Comparison of ENCODE assay signal across 25 cellular contexts in genomic region chr17:6780001-6780400, GRCh38. TPM values are rescaled to one million over a fixed set of nuclear protein-coding genes. Genes with fewer than 3 reads are reported as not detected.
DNase-seq lines count a peak whose midpoint lies in the region; FAIRE-seq and TF ChIP-seq lines count a peak whose summit lies in the region.
"Had no signal": no experiment of that assay in that cellular context is flagged by ENCODE, and none has a peak within 500 bp of the region (broad histone marks: within the 10 kb centered on the region; RNA-seq: fewer than 3 reads in every experiment).

No MANE protein-coding gene starts in this region.

- H3K4ac ChIP-seq in trophoblast cell (ENCODE audit: low read depth, low read length): no peak overlapping the region

- no peak overlapping the region for H2AFZ ChIP-seq in trophoblast cell (ENCODE audit: insufficient read depth, low read length, poor library complexity)

- peak; percentile 77 for FAIRE-seq in bronchial epithelial cell (lab: Jason Lieb, UNC)
- FAIRE-seq: A549, GM12892, H54 had no signal

- H3K4me3 ChIP-seq in bronchial epithelial cell (ENCODE audit: low read depth, low read length) (no peak overlapping the region), trophoblast cell (ENCODE audit: low read depth, low read length) (no peak overlapping the region)
- H3K4me3 ChIP-seq: A549, HAP-1 had no signal

- H2AK5ac ChIP-seq in trophoblast cell (ENCODE audit: low read length): no peak overlapping the region

- WGBS in trophoblast cell (ENCODE audit: extremely low coverage, insufficient coverage, insufficient read length): no CpG with 5 or more reads among the region's 8 CpGs

- no peak overlapping the region for H4K12ac ChIP-seq in trophoblast cell (ENCODE audit: low read depth, low read length)

- H2BK5ac ChIP-seq in trophoblast cell (ENCODE audit: low read depth, low read length, poor library complexity): no peak overlapping the region

- no peak overlapping the region for H2BK120ac ChIP-seq in trophoblast cell (ENCODE audit: insufficient read depth, low read length, poor library complexity)

- no peak overlapping the region for H3K23ac ChIP-seq in trophoblast cell (ENCODE audit: low read length)

- H3K14ac ChIP-seq in trophoblast cell (ENCODE audit: low read length): no peak overlapping the region

- peaks cover 10% of the 10 kb centered on the region for H3K9me3 ChIP-seq in trophoblast cell (ENCODE audit: insufficient read depth, low read depth, low read length)
- H3K9me3 ChIP-seq: HAP-1 had no signal

- DNase-seq in bronchial epithelial cell (ENCODE audit: low read depth) (no peak), islet precursor cell (peak; percentile 80), trophoblast cell (peak; percentile 88 to 91), occipital lobe (lab: John Stamatoyannopoulos, UW) (no peak), amygdala (lab: John Stamatoyannopoulos, UW) (no peak), substantia nigra (lab: John Stamatoyannopoulos, UW) (no peak)
- DNase-seq: 8988T; ACHN; AML-193; C1 segment of cervical spinal cord; Calu3; CD4-positive, alpha-beta memory T cell; COR-L47; DMS53; DMS79 treated with DMSO at 0.1 percent for 48 hours; GF-D8; GOT3; HFFc6 had no signal

- H3K79me1 ChIP-seq in trophoblast cell (ENCODE audit: low read length): no peaks in the 10 kb centered on the region

- H2BK12ac ChIP-seq in trophoblast cell (ENCODE audit: low read length): no peak overlapping the region

- no peak overlapping the region for H4K8ac ChIP-seq in trophoblast cell (ENCODE audit: low read depth, low read length)

- no peaks in the 10 kb centered on the region for H3K36me3 ChIP-seq in bronchial epithelial cell (ENCODE audit: control insufficient read depth, insufficient read depth, low read length)
- H3K36me3 ChIP-seq in trophoblast cell (ENCODE audit: control insufficient read depth in 1 of 2, insufficient read depth in 2 of 2, low read length in 2 of 2): no peaks in the 10 kb centered on the region
- H3K36me3 ChIP-seq: HAP-1 had no signal

- H3K79me2 ChIP-seq in trophoblast cell (ENCODE audit: control insufficient read depth, insufficient read depth, low read length, poor library complexity): no peaks in the 10 kb centered on the region

- H3K9ac ChIP-seq in trophoblast cell (ENCODE audit: low read length): no peak overlapping the region

- peaks cover 0 to 5% of the 10 kb centered on the region in 2 experiments for H3K4me1 ChIP-seq in trophoblast cell (ENCODE audit: control insufficient read depth in 1 of 2, insufficient read depth in 2 of 2, low read length in 2 of 2)
- H3K4me1 ChIP-seq: A549, HAP-1 had no signal

- H3K27me3 ChIP-seq in bronchial epithelial cell (ENCODE audit: control insufficient read depth, insufficient read depth, low read length) (peaks cover 10% of the 10 kb centered on the region), trophoblast cell (ENCODE audit: insufficient read depth, low read length) (peaks cover 15% of the 10 kb centered on the region)

- no peak overlapping the region for H3K18ac ChIP-seq in trophoblast cell (ENCODE audit: low read length)

- no peak for TF ChIP-seq CTCF in bronchial epithelial cell (IDR thresholded peaks at IDR 0.05; ENCODE audit: insufficient read depth, low read length, severe bottlenecking)

- no peak overlapping the region for H3K27ac ChIP-seq in trophoblast cell (ENCODE audit: low read depth, low read length)
- H3K27ac ChIP-seq in substantia nigra (ENCODE audit: low read depth, low read length, poor library complexity, severe bottlenecking): no peak overlapping the region
- H3K27ac ChIP-seq: A549 had no signal

- no peak overlapping the region for H3K4me2 ChIP-seq in trophoblast cell (ENCODE audit: low read length)
- H3K4me2 ChIP-seq: A549 had no signal

- H4K91ac ChIP-seq in trophoblast cell (ENCODE audit: low read depth, low read length): no peak overlapping the region

RNA-seq across cellular contexts. Expression of gene FBXO39, which starts 4.0 kb away (rescaled TPM):
- total RNA-seq in bronchial epithelial cell (0.13 TPM in 1 of 2 replicates, not detected in the other), occipital lobe (not detected)
- not detected in 2 replicates for polyA plus RNA-seq in trophoblast cell (2013)
- total RNA-seq: G401, HFFc6 had no signal
- polyA plus RNA-seq: A549 had no signal

RNA-seq across cellular contexts. Expression of gene XAF1, which starts 24.2 kb away (rescaled TPM):
- total RNA-seq in bronchial epithelial cell (under 0.01 and 0.53 TPM in 2 replicates), occipital lobe (2.5 TPM)
- polyA plus RNA-seq in trophoblast cell (2013): 0.35 and 0.53 TPM in 2 replicates
- total RNA-seq: G401 had no signal
- polyA plus RNA-seq: A549 had no signal

RNA-seq across cellular contexts. Expression of gene TEKT1, which starts 51.5 kb away (rescaled TPM):
- total RNA-seq in bronchial epithelial cell (not detected in 2 replicates), occipital lobe (1.2 TPM)
- 0.04 TPM in 1 of 2 replicates, not detected in the other for polyA plus RNA-seq in trophoblast cell (2013)
- total RNA-seq: Calu3; CD4-positive, alpha-beta memory T cell; Daoy; G401; HFFc6 had no signal
- polyA plus RNA-seq: A549; BJ; CD4-positive, alpha-beta memory T cell had no signal

Comparison
In these comparisons a context has a peak if more than half of its experiments do, and no peak if none do; other contexts are left out.
1. DNase-seq: peak in islet precursor cell (single experiment) and trophoblast cell (2 of 2); none in bronchial epithelial cell (single experiment), occipital lobe (single experiment), amygdala (0 of 56) and substantia nigra (0 of 49).